In genomic region chrX:48896611-48897011, GRCh38 we compare ENCODE assay signal across 8 cellular contexts. TPM values are rescaled to one million over a fixed set of nuclear protein-coding genes. Genes with fewer than 3 reads are reported as not detected.
A peak's percentile ranks its signal among the peaks of the same experiment; 100 is the strongest.
DNase-seq lines count a peak whose midpoint lies in the region; ATAC-seq, FAIRE-seq and TF ChIP-seq lines count a peak whose summit lies in the region.

No MANE protein-coding gene starts in this region.

- CTCF ChIA-PET in A549 (lab: Yijun Ruan, JAX) = interaction anchor here (0.6 to 1.2 kb wide), 4 partner anchors 9 to 228 kb away, joined by 3 read pairs; no protein-coding TSS in a partner anchor

- peak overlapping the region; percentile 100 for H3K27ac Mint-ChIP-seq in activated T-helper 2 cell treated with anti-CD3 and anti-CD28 coated beads, Interferon-gamma antibody, Interleukin-2, Interleukin-4, amounts not matched to agents 10 μg/mL and 5 μg/mL and 100 μg/mL, durations not matched to agents 14 hours and 24 hours and 36 hours

- H3K27ac ChIP-seq in A549 (peak overlapping the region; percentile 94 to 97), iPS-20b (ENCODE audit: low read length) (no peak overlapping the region), suprapubic skin (peak overlapping the region; percentile 93)

- no peaks in the 10 kb centered on the region for H3K9me3 Mint-ChIP-seq in activated T-helper 2 cell treated with anti-CD3 and anti-CD28 coated beads, Interferon-gamma antibody, Interleukin-2, Interleukin-4, amounts not matched to agents 10 μg/mL and 5 μg/mL and 100 μg/mL, durations not matched to agents 14 hours and 24 hours and 36 hours

- POLR2A ChIA-PET in A549 (lab: Yijun Ruan, JAX) = interaction anchor here (1.9 kb wide), 1 partner anchor 29 kb away, joined by 12 read pairs; no protein-coding TSS in a partner anchor

- no peak for FAIRE-seq in A549 (lab: Jason Lieb, UNC)

- H3K36me3 ChIP-seq in H7 (replicated peaks; ENCODE audit: control insufficient read depth, insufficient read depth, low read length) (peaks cover 5% of the 10 kb centered on the region), iPS-20b (ENCODE audit: insufficient read depth, low read depth, low read length) (peaks cover 41% of the 10 kb centered on the region), suprapubic skin (peaks cover 14% of the 10 kb centered on the region)

- peak overlapping the region; percentile 87 for H3K4me3 ChIP-seq in A549
- peak overlapping the region; percentile 87 for H3K4me3 ChIP-seq in H7 (ENCODE audit: insufficient read depth, low read depth, low read length)
- peak overlapping the region; percentile 91 for H3K4me3 ChIP-seq in iPS-20b (ENCODE audit: low read length)
- H3K4me3 ChIP-seq in suprapubic skin = peak overlapping the region; percentile 56

- TF ChIP-seq CTCF in A549 (IDR thresholded peaks at IDR 0.05) (no peak), suprapubic skin (IDR thresholded peaks at IDR 0.05) (no peak)

- TF ChIP-seq RAD21 in A549 (conservative IDR thresholded peaks at IDR 0.05 in 1 of 2, IDR thresholded peaks at IDR 0.05 in 1 of 2) = no peak

- TF ChIP-seq EP300 in A549 (IDR thresholded peaks at IDR 0.05) (no peak), suprapubic skin (IDR thresholded peaks at IDR 0.05) (no peak)

- peaks cover 20% of the 10 kb centered on the region for H3K4me1 ChIP-seq in A549
- peaks cover 3% of the 10 kb centered on the region; the same call in 1 of the 2 replicates for H3K4me1 ChIP-seq in iPS-20b (ENCODE audit: insufficient read depth, low read length)
- H3K4me1 ChIP-seq in suprapubic skin = peaks cover 13% of the 10 kb centered on the region

- H3K4me3 Mint-ChIP-seq in activated T-helper 2 cell treated with anti-CD3 and anti-CD28 coated beads, Interferon-gamma antibody, Interleukin-2, Interleukin-4, amounts not matched to agents 10 μg/mL and 5 μg/mL and 100 μg/mL, durations not matched to agents 14 hours and 24 hours and 36 hours (ENCODE audit: low read depth) = peak overlapping the region; percentile 97

- H3K4me1 Mint-ChIP-seq in activated T-helper 2 cell treated with anti-CD3 and anti-CD28 coated beads, Interferon-gamma antibody, Interleukin-2, Interleukin-4, amounts not matched to agents 10 μg/mL and 5 μg/mL and 100 μg/mL, durations not matched to agents 14 hours and 24 hours and 36 hours (ENCODE audit: low read depth) = peaks cover 14% of the 10 kb centered on the region

- H3K27me3 ChIP-seq in H7 (ENCODE audit: control insufficient read depth, insufficient read depth, low read length) = no peaks in the 10 kb centered on the region
- H3K27me3 ChIP-seq in iPS-20b (ENCODE audit: insufficient read depth, low read length) = no peaks in the 10 kb centered on the region
- no peaks in the 10 kb centered on the region for H3K27me3 ChIP-seq in suprapubic skin

- TF ChIP-seq POLR2A in A549 (IDR thresholded peaks at IDR 0.05; ENCODE audit: low read length) (no peak), suprapubic skin (IDR thresholded peaks at IDR 0.05) (no peak)

- H3K9me3 ChIP-seq in A549 (no peaks in the 10 kb centered on the region), iPS-20b (ENCODE audit: insufficient read depth, low read depth, low read length) (no peaks in the 10 kb centered on the region), suprapubic skin (no peaks in the 10 kb centered on the region)

- no peak for ATAC-seq in A549
- no peak for ATAC-seq in HG03521 (IDR thresholded peaks at IDR 0.05; ENCODE audit: unreplicated experiment)

- no peaks in the 10 kb centered on the region for H3K27me3 Mint-ChIP-seq in activated T-helper 2 cell treated with anti-CD3 and anti-CD28 coated beads, Interferon-gamma antibody, Interleukin-2, Interleukin-4, amounts not matched to agents 10 μg/mL and 5 μg/mL and 100 μg/mL, durations not matched to agents 14 hours and 24 hours and 36 hours (ENCODE audit: low read depth)

- no peak for DNase-seq in A549 (ENCODE audit: low read depth in 1 of 2, low spot score in 1 of 2)
- DNase-seq in H7 = peak; percentile 75
- no peak for DNase-seq in activated T-helper 2 cell treated with anti-CD3 and anti-CD28 coated beads, Interferon-gamma antibody, Interleukin-2, Interleukin-4, amounts not matched to agents 10 μg/mL and 5 μg/mL and 100 μg/mL, durations not matched to agents 14 hours and 24 hours and 36 hours (ENCODE audit: low spot score)
- peak in 1 of 2 donors; percentile 59 for DNase-seq in suprapubic skin (ENCODE audit: low spot score in 2 of 2)
- no peak for DNase-seq in NCI-H1417 treated with DMSO at 0.1 percent for 48 hours (lab: John Stamatoyannopoulos, UW)
- no peak for DNase-seq in stimulated activated naive CD4-positive, alpha-beta T cell treated with Interleukin-2 at 50 U/mL for 16 hours (lab: John Stamatoyannopoulos, UW)

- H3K9ac ChIP-seq in iPS-20b (ENCODE audit: low read depth, low read length) = peak overlapping the region; percentile 92

- peak overlapping the region; percentile 73 for H3K4me2 ChIP-seq in A549

- intact Hi-C loops in activated T-helper 2 cell treated with anti-CD3 and anti-CD28 coated beads, Interferon-gamma antibody, Interleukin-2, Interleukin-4, amounts not matched to agents 10 μg/mL and 5 μg/mL and 100 μg/mL, durations not matched to agents 14 hours and 24 hours and 36 hours (cut with micrococcal nuclease) = loop anchor here (1.0 to 5.0 kb wide), 4 partner anchors 23 to 147 kb away; partner anchors contain the start of genes HDAC6, OTUD5, PIM2 and TFE3

- WGBS in A549 (ENCODE audit: missing lambda C conversion rate) = 53% methylated on average over 3 of the region's 9 CpGs
- 43% methylated on average over 8 of the region's 9 CpGs for WGBS in suprapubic skin

- peaks cover 26% of the 10 kb centered on the region for H3K36me3 Mint-ChIP-seq in activated T-helper 2 cell treated with anti-CD3 and anti-CD28 coated beads, Interferon-gamma antibody, Interleukin-2, Interleukin-4, amounts not matched to agents 10 μg/mL and 5 μg/mL and 100 μg/mL, durations not matched to agents 14 hours and 24 hours and 36 hours (ENCODE audit: low read depth)

TF ChIP-seq in A549, 52 proteins besides CTCF, POLR2A, EP300 and RAD21 (continues in another document):
- TF ChIP-seq POLR2AphosphoS2 (conservative IDR thresholded peaks at IDR 0.05; ENCODE audit: low read length) = no peak
- TF ChIP-seq ELK1 (IDR thresholded peaks at IDR 0.05; ENCODE audit: low read depth, low read length) = no peak

RNA-seq across cellular contexts. Expression of gene TIMM17B, which starts 1.0 kb away (rescaled TPM):
- 68.9 and 71.8 TPM in 2 replicates for polyA plus RNA-seq in A549 (2011; rRNA removed)
- 176 and 203 TPM in 2 replicates for polyA plus RNA-seq in A549 (2012; cell fraction: cytosol; rRNA removed)
- polyA plus RNA-seq in A549 (2012; cell fraction: nucleus; rRNA removed) = 162 and 173 TPM in 2 replicates
- polyA plus RNA-seq in A549 (2017; fragmentation: RNase III; extraction: RNeasy Plus Mini Kit Qiagen cat#74134 plus additional on column Dnase treatment) = 71.9 to 76.9 TPM (median 73.3 TPM) in 3 replicates
- 51.2 and 55.1 TPM in 2 replicates for polyA minus RNA-seq in A549 (2011; rRNA and poly(A)+ RNA removed)
- total RNA-seq in H7 (2014; rRNA removed; shearing (Covaris generic)) = 129 and 157 TPM in 2 replicates
- 66.2 and 71.6 TPM in 2 replicates for total RNA-seq in activated T-helper 2 cell treated with anti-CD3 and anti-CD28 coated beads, Interferon-gamma antibody, Interleukin-2, Interleukin-4, amounts not matched to agents 10 μg/mL and 5 μg/mL and 100 μg/mL, durations not matched to agents 14 hours and 24 hours and 36 hours
- 10 to 100 TPM; 40.8 to 60.5 (median 43.4) TPM for total RNA-seq in suprapubic skin

RNA-seq across cellular contexts. Expression of gene PQBP1, which starts 1.1 kb away (rescaled TPM):
- polyA plus RNA-seq in A549 (2011; rRNA removed) (119 and 125 TPM in 2 replicates), A549 (2017; fragmentation: RNase III; extraction: RNeasy Plus Mini Kit Qiagen cat#74134 plus additional on column Dnase treatment) (140 to 158 TPM (median 147 TPM) in 3 replicates)
- 169 and 209 TPM in 2 replicates for polyA plus RNA-seq in A549 (2012; cell fraction: cytosol; rRNA removed)
- 204 and 214 TPM in 2 replicates for polyA plus RNA-seq in A549 (2012; cell fraction: nucleus; rRNA removed)
- polyA minus RNA-seq in A549 (2011; rRNA and poly(A)+ RNA removed) = 95.1 and 139 TPM in 2 replicates
- total RNA-seq in H7 (2014; rRNA removed; shearing (Covaris generic)) = 30.2 and 39.8 TPM in 2 replicates
- total RNA-seq in activated T-helper 2 cell treated with anti-CD3 and anti-CD28 coated beads, Interferon-gamma antibody, Interleukin-2, Interleukin-4, amounts not matched to agents 10 μg/mL and 5 μg/mL and 100 μg/mL, durations not matched to agents 14 hours and 24 hours and 36 hours = 97.3 and 103 TPM in 2 replicates
- total RNA-seq in suprapubic skin = 10 to 100 TPM; 51.8 to 88.3 (median 71.9) TPM

RNA-seq across cellular contexts. Expression of gene SLC35A2, which starts 14.8 kb away (rescaled TPM):
- polyA plus RNA-seq in A549 (2011; rRNA removed) (39.4 and 64.2 TPM in 2 replicates), A549 (2017; fragmentation: RNase III; extraction: RNeasy Plus Mini Kit Qiagen cat#74134 plus additional on column Dnase treatment) (42.3 to 50.2 TPM (median 49.0 TPM) in 3 replicates)
- 47.0 and 62.4 TPM in 2 replicates for polyA plus RNA-seq in A549 (2012; cell fraction: cytosol; rRNA removed)
- polyA plus RNA-seq in A549 (2012; cell fraction: nucleus; rRNA removed) = 71.5 and 82.6 TPM in 2 replicates
- polyA minus RNA-seq in A549 (2011; rRNA and poly(A)+ RNA removed) = 53.2 and 68.1 TPM in 2 replicates
- 12.0 and 12.3 TPM in 2 replicates for total RNA-seq in H7 (2014; rRNA removed; shearing (Covaris generic))
- total RNA-seq in activated T-helper 2 cell treated with anti-CD3 and anti-CD28 coated beads, Interferon-gamma antibody, Interleukin-2, Interleukin-4, amounts not matched to agents 10 μg/mL and 5 μg/mL and 100 μg/mL, durations not matched to agents 14 hours and 24 hours and 36 hours = 18.3 and 21.9 TPM in 2 replicates
- 10 to 100 TPM; 17.1 to 32.3 (median 24.3) TPM for total RNA-seq in suprapubic skin

RNA-seq across cellular contexts. Expression of gene PIM2, which starts 22.2 kb away (rescaled TPM):
- polyA plus RNA-seq in A549 (2011; rRNA removed) = 8.2 and 8.5 TPM in 2 replicates
- 10.0 and 11.2 TPM in 2 replicates for polyA plus RNA-seq in A549 (2012; cell fraction: cytosol; rRNA removed)
- polyA plus RNA-seq in A549 (2012; cell fraction: nucleus; rRNA removed) = 18.2 and 21.9 TPM in 2 replicates
- polyA plus RNA-seq in A549 (2017; fragmentation: RNase III; extraction: RNeasy Plus Mini Kit Qiagen cat#74134 plus additional on column Dnase treatment) = 7.9 to 8.8 TPM (median 7.9 TPM) in 3 replicates
- polyA minus RNA-seq in A549 (2011; rRNA and poly(A)+ RNA removed) = 9.0 and 12.3 TPM in 2 replicates
- total RNA-seq in H7 (2014; rRNA removed; shearing (Covaris generic)) = 161 and 207 TPM in 2 replicates
- 313 and 315 TPM in 2 replicates for total RNA-seq in activated T-helper 2 cell treated with anti-CD3 and anti-CD28 coated beads, Interferon-gamma antibody, Interleukin-2, Interleukin-4, amounts not matched to agents 10 μg/mL and 5 μg/mL and 100 μg/mL, durations not matched to agents 14 hours and 24 hours and 36 hours
- total RNA-seq in suprapubic skin = 10 to 100 TPM in 1 of 4 donors, 1 to 10 TPM in 3; 6.2 to 18.2 (median 8.7) TPM
